Comparison of ENCODE assay signal across 1 cellular context in the genomic region with DNA sequence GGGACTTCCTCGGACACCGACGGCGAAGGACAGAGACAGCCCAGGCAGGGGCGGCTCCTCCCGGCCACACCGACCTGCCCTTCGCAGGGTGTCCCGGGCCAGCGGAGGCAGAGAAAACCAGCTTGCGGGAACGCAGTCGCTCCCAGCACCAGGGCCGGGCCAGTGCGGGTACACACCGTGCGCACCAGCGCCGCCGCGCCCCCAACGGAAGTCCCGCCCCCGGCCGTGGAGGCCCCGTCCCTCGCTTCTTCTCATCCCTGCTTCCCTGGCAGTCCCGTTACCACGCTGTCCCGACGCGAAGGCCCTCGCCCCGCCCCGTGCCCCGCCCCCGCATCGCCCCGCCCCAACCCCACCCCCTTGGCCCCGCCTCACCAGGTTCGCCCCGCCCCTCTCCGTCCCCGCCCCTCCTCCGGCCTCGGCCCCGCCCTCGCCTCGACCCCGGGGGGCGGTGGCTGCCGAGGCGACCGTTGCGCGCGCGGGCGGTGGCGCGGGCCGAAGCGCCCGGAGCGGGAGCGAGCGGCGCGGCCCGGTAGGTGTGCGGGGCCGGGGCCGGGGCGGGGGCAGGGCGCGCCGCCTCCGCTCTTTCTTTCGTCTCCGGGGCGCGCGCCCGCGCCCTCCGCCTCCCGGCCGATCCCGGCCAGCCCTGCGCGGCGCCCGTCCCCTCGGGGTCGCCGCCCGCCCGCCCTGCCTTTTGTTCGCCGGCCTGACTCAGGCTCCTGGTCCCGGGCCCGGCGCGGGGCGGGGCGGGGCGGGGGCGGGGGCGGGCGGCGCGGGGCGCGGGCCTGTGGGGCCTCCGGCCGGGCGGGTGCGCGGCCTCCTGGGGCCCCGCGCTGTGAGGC.
TF ChIP-seq lines count a peak whose summit lies in the region.

A gene with protein sequence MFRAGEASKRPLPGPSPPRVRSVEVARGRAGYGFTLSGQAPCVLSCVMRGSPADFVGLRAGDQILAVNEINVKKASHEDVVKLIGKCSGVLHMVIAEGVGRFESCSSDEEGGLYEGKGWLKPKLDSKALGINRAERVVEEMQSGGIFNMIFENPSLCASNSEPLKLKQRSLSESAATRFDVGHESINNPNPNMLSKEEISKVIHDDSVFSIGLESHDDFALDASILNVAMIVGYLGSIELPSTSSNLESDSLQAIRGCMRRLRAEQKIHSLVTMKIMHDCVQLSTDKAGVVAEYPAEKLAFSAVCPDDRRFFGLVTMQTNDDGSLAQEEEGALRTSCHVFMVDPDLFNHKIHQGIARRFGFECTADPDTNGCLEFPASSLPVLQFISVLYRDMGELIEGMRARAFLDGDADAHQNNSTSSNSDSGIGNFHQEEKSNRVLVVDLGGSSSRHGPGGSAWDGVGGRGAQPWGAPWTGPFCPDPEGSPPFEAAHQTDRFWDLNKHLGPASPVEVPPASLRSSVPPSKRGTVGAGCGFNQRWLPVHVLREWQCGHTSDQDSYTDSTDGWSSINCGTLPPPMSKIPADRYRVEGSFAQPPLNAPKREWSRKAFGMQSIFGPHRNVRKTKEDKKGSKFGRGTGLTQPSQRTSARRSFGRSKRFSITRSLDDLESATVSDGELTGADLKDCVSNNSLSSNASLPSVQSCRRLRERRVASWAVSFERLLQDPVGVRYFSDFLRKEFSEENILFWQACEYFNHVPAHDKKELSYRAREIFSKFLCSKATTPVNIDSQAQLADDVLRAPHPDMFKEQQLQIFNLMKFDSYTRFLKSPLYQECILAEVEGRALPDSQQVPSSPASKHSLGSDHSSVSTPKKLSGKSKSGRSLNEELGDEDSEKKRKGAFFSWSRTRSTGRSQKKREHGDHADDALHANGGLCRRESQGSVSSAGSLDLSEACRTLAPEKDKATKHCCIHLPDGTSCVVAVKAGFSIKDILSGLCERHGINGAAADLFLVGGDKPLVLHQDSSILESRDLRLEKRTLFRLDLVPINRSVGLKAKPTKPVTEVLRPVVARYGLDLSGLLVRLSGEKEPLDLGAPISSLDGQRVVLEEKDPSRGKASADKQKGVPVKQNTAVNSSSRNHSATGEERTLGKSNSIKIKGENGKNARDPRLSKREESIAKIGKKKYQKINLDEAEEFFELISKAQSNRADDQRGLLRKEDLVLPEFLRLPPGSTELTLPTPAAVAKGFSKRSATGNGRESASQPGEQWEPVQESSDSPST (N-terminal part only) (plus strand): TSS at position 451 of the 839 bp plus-strand sequence. CDS start 23,150 bp downstream, outside the sequence.

TF ChIP-seq in HepG2, 621 proteins besides CTCF, POLR2A, EP300 and RAD21 (continued from another document and continues in another):
- TF ChIP-seq, protein P1, sequence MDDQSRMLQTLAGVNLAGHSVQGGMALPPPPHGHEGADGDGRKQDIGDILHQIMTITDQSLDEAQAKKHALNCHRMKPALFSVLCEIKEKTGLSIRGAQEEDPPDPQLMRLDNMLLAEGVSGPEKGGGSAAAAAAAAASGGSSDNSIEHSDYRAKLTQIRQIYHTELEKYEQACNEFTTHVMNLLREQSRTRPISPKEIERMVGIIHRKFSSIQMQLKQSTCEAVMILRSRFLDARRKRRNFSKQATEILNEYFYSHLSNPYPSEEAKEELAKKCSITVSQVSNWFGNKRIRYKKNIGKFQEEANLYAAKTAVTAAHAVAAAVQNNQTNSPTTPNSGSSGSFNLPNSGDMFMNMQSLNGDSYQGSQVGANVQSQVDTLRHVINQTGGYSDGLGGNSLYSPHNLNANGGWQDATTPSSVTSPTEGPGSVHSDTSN (CRISPR knock-in tag; IDR thresholded peaks at IDR 0.05; ENCODE audit: borderline replicate concordance): no peak
- TF ChIP-seq RBAK (CRISPR knock-in tag; IDR thresholded peaks at IDR 0.05) (0 out of 2 replicates have a peak, but pooled peaks have one; percentile 17), FOSL2 (CRISPR knock-in tag; IDR thresholded peaks at IDR 0.05) (no peak), HIVEP1 (CRISPR knock-in tag; IDR thresholded peaks at IDR 0.05) (0 out of 2 replicates have a peak, but pooled peaks have one; percentile 69), CCAR2 (optimal IDR thresholded peaks at IDR 0.05; ENCODE audit: low read depth, low read length) (no peak), PAX8 (CRISPR knock-in tag; IDR thresholded peaks at IDR 0.05; ENCODE audit: borderline replicate concordance) (no peak), NKX3-1 (CRISPR knock-in tag; IDR thresholded peaks at IDR 0.05) (no peak), RARA (CRISPR knock-in tag; IDR thresholded peaks at IDR 0.05) (peak; percentile 11; the same call in 1 of the 2 replicates), KLF16 (CRISPR knock-in tag; IDR thresholded peaks at IDR 0.05) (no peak), ZNF768 (CRISPR knock-in tag; IDR thresholded peaks at IDR 0.05) (no peak), ZNF839 (CRISPR knock-in tag; IDR thresholded peaks at IDR 0.05; ENCODE audit: borderline replicate concordance) (no peak), ZNF160 (CRISPR knock-in tag; IDR thresholded peaks at IDR 0.05) (no peak), HOXD1 (CRISPR knock-in tag; IDR thresholded peaks at IDR 0.05) (no peak), ZIK1 (CRISPR knock-in tag; IDR thresholded peaks at IDR 0.05; ENCODE audit: borderline replicate concordance, low read depth) (no peak), POGZ (CRISPR knock-in tag; IDR thresholded peaks at IDR 0.05) (0 out of 2 replicates have a peak, but pooled peaks have one; percentile 28), CBX2 (IDR thresholded peaks at IDR 0.05; ENCODE audit: low read depth, low read length) (no peak), CBX2 (CRISPR knock-in tag; IDR thresholded peaks at IDR 0.05; ENCODE audit: low read depth) (no peak), RELA (CRISPR knock-in tag; IDR thresholded peaks at IDR 0.05) (no peak; the same call in 1 of the 2 replicates), ZNF496 (CRISPR knock-in tag; IDR thresholded peaks at IDR 0.05; ENCODE audit: insufficient replicate concordance) (no peak), MYC (CRISPR knock-in tag; IDR thresholded peaks at IDR 0.05; ENCODE audit: borderline replicate concordance) (peak; percentile 77; the same call in 1 of the 2 replicates), NONO (IDR thresholded peaks at IDR 0.05) (no peak), NONO (CRISPR knock-in tag; conservative IDR thresholded peaks at IDR 0.05) (peak; percentile 62; the same call in 1 of the 2 replicates), FOSL1 (CRISPR knock-in tag; IDR thresholded peaks at IDR 0.05; ENCODE audit: borderline replicate concordance) (no peak), ZNF431 (CRISPR knock-in tag; IDR thresholded peaks at IDR 0.05; ENCODE audit: borderline replicate concordance, low read depth) (no peak; the same call in 1 of the 2 replicates), PHF20 (CRISPR knock-in tag; IDR thresholded peaks at IDR 0.05) (peak; percentile 59; the same call in 1 of the 2 replicates), SKI (IDR thresholded peaks at IDR 0.05; ENCODE audit: partially characterized antibody) (peak; percentile 10), ZNF260 (CRISPR knock-in tag; IDR thresholded peaks at IDR 0.05; ENCODE audit: borderline replicate concordance, low read depth) (no peak), ZNF543 (CRISPR knock-in tag; IDR thresholded peaks at IDR 0.05) (peak; percentile 56; the same call in 1 of the 2 replicates), ZSCAN21 (CRISPR knock-in tag; IDR thresholded peaks at IDR 0.05; ENCODE audit: borderline replicate concordance) (peak; percentile 41; the same call in 1 of the 2 replicates), ZKSCAN1 (IDR thresholded peaks at IDR 0.05; ENCODE audit: low read length) (no peak), ZNF207 (IDR thresholded peaks at IDR 0.05; ENCODE audit: borderline replicate concordance) (no peak), ZMYM2 (CRISPR knock-in tag; IDR thresholded peaks at IDR 0.05) (no peak), MAFG (CRISPR knock-in tag; IDR thresholded peaks at IDR 0.05) (no peak), RFX3 (CRISPR knock-in tag; IDR thresholded peaks at IDR 0.05) (no peak)
- TF ChIP-seq, protein P2, sequence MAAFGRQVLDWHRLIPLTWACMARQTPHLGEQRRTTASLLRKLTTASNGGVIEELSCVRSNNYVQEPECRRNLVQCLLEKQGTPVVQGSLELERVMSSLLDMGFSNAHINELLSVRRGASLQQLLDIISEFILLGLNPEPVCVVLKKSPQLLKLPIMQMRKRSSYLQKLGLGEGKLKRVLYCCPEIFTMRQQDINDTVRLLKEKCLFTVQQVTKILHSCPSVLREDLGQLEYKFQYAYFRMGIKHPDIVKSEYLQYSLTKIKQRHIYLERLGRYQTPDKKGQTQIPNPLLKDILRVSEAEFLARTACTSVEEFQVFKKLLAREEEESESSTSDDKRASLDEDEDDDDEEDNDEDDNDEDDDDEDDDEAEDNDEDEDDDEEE (CRISPR knock-in tag; IDR thresholded peaks at IDR 0.05): no peak
- TF ChIP-seq, protein P3, sequence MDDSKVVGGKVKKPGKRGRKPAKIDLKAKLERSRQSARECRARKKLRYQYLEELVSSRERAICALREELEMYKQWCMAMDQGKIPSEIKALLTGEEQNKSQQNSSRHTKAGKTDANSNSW (CRISPR knock-in tag; IDR thresholded peaks at IDR 0.05; ENCODE audit: borderline replicate concordance): no peak
- TF ChIP-seq, protein P4, sequence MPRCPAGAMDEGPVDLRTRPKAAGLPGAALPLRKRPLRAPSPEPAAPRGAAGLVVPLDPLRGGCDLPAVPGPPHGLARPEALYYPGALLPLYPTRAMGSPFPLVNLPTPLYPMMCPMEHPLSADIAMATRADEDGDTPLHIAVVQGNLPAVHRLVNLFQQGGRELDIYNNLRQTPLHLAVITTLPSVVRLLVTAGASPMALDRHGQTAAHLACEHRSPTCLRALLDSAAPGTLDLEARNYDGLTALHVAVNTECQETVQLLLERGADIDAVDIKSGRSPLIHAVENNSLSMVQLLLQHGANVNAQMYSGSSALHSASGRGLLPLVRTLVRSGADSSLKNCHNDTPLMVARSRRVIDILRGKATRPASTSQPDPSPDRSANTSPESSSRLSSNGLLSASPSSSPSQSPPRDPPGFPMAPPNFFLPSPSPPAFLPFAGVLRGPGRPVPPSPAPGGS (CRISPR knock-in tag; IDR thresholded peaks at IDR 0.05): peak; percentile 52; the same call in 1 of the 2 replicates
- TF ChIP-seq, protein P5, sequence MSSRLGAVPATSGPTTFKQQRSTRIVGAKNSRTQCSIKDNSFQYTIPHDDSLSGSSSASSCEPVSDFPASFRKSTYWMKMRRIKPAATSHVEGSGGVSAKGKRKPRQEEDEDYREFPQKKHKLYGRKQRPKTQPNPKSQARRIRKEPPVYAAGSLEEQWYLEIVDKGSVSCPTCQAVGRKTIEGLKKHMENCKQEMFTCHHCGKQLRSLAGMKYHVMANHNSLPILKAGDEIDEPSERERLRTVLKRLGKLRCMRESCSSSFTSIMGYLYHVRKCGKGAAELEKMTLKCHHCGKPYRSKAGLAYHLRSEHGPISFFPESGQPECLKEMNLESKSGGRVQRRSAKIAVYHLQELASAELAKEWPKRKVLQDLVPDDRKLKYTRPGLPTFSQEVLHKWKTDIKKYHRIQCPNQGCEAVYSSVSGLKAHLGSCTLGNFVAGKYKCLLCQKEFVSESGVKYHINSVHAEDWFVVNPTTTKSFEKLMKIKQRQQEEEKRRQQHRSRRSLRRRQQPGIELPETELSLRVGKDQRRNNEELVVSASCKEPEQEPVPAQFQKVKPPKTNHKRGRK (CRISPR knock-in tag; IDR thresholded peaks at IDR 0.05): no peak
- TF ChIP-seq, protein P6, sequence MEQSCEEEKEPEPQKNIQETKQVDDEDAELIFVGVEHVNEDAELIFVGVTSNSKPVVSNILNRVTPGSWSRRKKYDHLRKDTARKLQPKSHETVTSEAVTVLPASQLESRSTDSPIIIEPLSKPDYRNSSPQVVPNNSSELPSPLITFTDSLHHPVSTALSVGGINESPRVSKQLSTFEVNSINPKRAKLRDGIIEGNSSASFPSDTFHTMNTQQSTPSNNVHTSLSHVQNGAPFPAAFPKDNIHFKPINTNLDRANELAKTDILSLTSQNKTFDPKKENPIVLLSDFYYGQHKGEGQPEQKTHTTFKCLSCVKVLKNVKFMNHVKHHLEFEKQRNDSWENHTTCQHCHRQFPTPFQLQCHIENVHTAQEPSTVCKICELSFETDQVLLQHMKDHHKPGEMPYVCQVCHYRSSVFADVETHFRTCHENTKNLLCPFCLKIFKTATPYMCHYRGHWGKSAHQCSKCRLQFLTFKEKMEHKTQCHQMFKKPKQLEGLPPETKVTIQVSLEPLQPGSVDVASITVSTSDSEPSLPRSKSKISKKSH (CRISPR knock-in tag; IDR thresholded peaks at IDR 0.05; ENCODE audit: borderline replicate concordance): no peak
- TF ChIP-seq, protein P7, sequence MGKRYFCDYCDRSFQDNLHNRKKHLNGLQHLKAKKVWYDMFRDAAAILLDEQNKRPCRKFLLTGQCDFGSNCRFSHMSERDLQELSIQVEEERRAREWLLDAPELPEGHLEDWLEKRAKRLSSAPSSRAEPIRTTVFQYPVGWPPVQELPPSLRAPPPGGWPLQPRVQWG (CRISPR knock-in tag; IDR thresholded peaks at IDR 0.05; ENCODE audit: borderline replicate concordance, low read depth): no peak
- TF ChIP-seq, protein P8, sequence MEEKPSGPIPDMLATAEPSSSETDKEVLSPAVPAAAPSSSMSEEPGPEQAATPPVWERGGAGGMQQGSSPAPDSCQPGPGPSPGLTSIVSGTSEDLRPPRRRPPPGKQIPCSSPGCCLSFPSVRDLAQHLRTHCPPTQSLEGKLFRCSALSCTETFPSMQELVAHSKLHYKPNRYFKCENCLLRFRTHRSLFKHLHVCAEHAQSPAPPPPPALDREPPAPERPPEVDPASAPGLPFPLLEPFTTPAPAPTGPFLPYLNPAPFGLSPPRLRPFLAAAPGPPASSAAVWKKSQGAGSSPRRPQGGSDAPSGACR (CRISPR knock-in tag; IDR thresholded peaks at IDR 0.05): no peak
- TF ChIP-seq, protein P9, sequence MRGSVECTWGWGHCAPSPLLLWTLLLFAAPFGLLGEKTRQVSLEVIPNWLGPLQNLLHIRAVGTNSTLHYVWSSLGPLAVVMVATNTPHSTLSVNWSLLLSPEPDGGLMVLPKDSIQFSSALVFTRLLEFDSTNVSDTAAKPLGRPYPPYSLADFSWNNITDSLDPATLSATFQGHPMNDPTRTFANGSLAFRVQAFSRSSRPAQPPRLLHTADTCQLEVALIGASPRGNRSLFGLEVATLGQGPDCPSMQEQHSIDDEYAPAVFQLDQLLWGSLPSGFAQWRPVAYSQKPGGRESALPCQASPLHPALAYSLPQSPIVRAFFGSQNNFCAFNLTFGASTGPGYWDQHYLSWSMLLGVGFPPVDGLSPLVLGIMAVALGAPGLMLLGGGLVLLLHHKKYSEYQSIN (CRISPR knock-in tag; IDR thresholded peaks at IDR 0.05; ENCODE audit: borderline replicate concordance): no peak
- TF ChIP-seq, protein P10, sequence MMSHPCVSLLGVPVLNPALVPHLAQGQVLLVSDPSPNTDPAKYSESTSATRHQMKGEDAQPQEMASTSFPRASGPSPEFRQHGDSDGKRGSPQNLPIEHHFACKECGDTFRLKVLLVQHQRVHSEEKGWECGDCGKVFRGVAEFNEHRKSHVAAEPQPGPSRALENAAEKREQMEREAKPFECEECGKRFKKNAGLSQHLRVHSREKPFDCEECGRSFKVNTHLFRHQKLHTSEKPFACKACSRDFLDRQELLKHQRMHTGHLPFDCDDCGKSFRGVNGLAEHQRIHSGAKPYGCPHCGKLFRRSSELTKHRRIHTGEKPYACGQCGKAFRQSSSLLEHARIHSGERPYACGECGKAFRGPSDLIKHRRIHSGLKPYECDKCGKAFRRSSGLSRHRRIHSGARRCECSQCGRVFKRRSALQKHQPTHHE (CRISPR knock-in tag; IDR thresholded peaks at IDR 0.05; ENCODE audit: borderline replicate concordance): no peak
